ENCODE assay signal across 32 cellular contexts in genomic region chr17:75617218-75617617, GRCh38. TPM values are rescaled to one million over a fixed set of nuclear protein-coding genes. Genes with fewer than 3 reads are reported as not detected.
"Had no signal": no experiment of that assay in that cellular context is flagged by ENCODE, and none has a peak within 500 bp of the region (broad histone marks: within the 10 kb centered on the region; RNA-seq: fewer than 3 reads in every experiment).

No MANE protein-coding gene starts in this region.

- H3K4me3 Mint-ChIP-seq: activated naive CD4-positive, alpha-beta T cell treated with anti-CD3 and anti-CD28 coated beads, Interleukin-2, amount 50 U/mL, for 24 hours; activated naive CD8-positive, alpha-beta T cell treated with anti-CD3 and anti-CD28 coated beads, Interleukin-2, amount 50 U/mL, for 24 hours; activated T-cell treated with anti-CD3 and anti-CD28 coated beads, Interleukin-2, amount 50 U/mL, for 24 hours; dendritic cell treated with granulocyte-macrophage colony-stimulating factor and Interleukin-4, amounts not matched to agents 40 ng/mL and 50 ng/mL, for 4 days; nephron; stimulated activated naive B cell treated with anti-CD40 and anti-IgM and Interleukin-4, amounts not matched to agents 10 μg/mL and 1 μg/mL and 100 μg/mL, for 72 hours; T-helper 1 cell treated with Interleukin-12 subunit alpha and Interleukin-12 subunit beta and Interleukin-4 antibody, amounts not matched to agents 30 μg/mL and 1 μg/mL, for 36 hours had no signal

- H3K27me3 ChIP-seq: breast epithelium, esophagus muscularis mucosa, heart left ventricle, left lung, ovary, stomach, thyroid gland had no signal

- H3K27ac ChIP-seq: breast epithelium, esophagus muscularis mucosa, foreskin keratinocyte, heart left ventricle, left lung, lower lobe of right lung, ovary, prostate gland, stomach, thyroid gland, WERI-Rb-1 had no signal

- H3K4me1 ChIP-seq: breast epithelium, esophagus muscularis mucosa, foreskin keratinocyte, heart left ventricle, left lung, lower lobe of right lung, prostate gland, stomach, thyroid gland had no signal

- H3K4me3 ChIP-seq: breast epithelium, esophagus muscularis mucosa, heart left ventricle, left lung, lower lobe of right lung, ovary, prostate gland, stomach, thyroid gland had no signal

- H3K36me3 ChIP-seq: ovary, prostate gland, WERI-Rb-1 had no signal

- DNase-seq: activated CD4-positive, alpha-beta T cell treated with anti-CD3 and anti-CD28 coated beads for 48 hours; activated CD4-positive, alpha-beta T cell treated with anti-CD3 and anti-CD28 coated beads, Interleukin-2, amount 50 U/mL, for 48 hours; activated CD8-positive, alpha-beta memory T cell treated with anti-CD3 and anti-CD28 coated beads, Interleukin-2, amount 50 U/mL, for 4 hours; activated gamma-delta T cell treated with Interleukin-2 at 50 U/mL for 16 hours; activated naive CD8-positive, alpha-beta T cell treated with anti-CD3 and anti-CD28 coated beads, Interleukin-2, amount 50 U/mL, for 24 hours; activated T-cell treated with anti-CD3 and anti-CD28 coated beads, Interleukin-2, amount 50 U/mL, for 24 hours; amygdala; central memory CD4-positive, alpha-beta T cell; effector CD4-positive, alpha-beta T cell; foreskin keratinocyte; kidney glomerular epithelial cell; left lung; lower lobe of right lung; mesenchymal stem cell; ovary; retina; stimulated activated CD4-positive, alpha-beta T cell treated with anti-CD3 and anti-CD28 coated beads, Interleukin-15, amount 100 ng/mL, for 24 hours; stimulated activated CD4-positive, alpha-beta T cell treated with anti-CD3 and anti-CD28 coated beads, Interleukin-2, amount 100 ng/mL, for 24 hours; stimulated activated naive B cell treated with anti-CD40 and anti-IgM and Interleukin-4, amounts not matched to agents 10 μg/mL and 1 μg/mL and 100 μg/mL, for 72 hours; stomach; T1000; thyroid gland; WERI-Rb-1 had no signal

- H3K4me1 Mint-ChIP-seq: activated naive CD4-positive, alpha-beta T cell treated with anti-CD3 and anti-CD28 coated beads, Interleukin-2, amount 50 U/mL, for 24 hours; activated naive CD8-positive, alpha-beta T cell treated with anti-CD3 and anti-CD28 coated beads, Interleukin-2, amount 50 U/mL, for 24 hours; stimulated activated naive B cell treated with anti-CD40 and anti-IgM and Interleukin-4, amounts not matched to agents 10 μg/mL and 1 μg/mL and 100 μg/mL, for 72 hours had no signal

- H3K36me3 Mint-ChIP-seq: activated naive CD4-positive, alpha-beta T cell treated with anti-CD3 and anti-CD28 coated beads, Interleukin-2, amount 50 U/mL, for 24 hours had no signal

- ATAC-seq: activated CD4-positive, CD25-positive, alpha-beta regulatory T cell treated with anti-CD3 and anti-CD28 coated beads, Interleukin-2, amount 50 U/mL, for 24 hours; activated naive CD8-positive, alpha-beta T cell treated with anti-CD3 and anti-CD28 coated beads, Interleukin-2, amount 50 U/mL, for 24 hours; foreskin keratinocyte; heart left ventricle; left lung; lower lobe of right lung; stimulated activated naive B cell treated with anti-CD40 and anti-IgM and Interleukin-4, amounts not matched to agents 10 μg/mL and 1 μg/mL and 100 μg/mL, for 72 hours had no signal

- H3K27ac Mint-ChIP-seq: activated naive CD4-positive, alpha-beta T cell treated with anti-CD3 and anti-CD28 coated beads, Interleukin-2, amount 50 U/mL, for 24 hours; activated naive CD8-positive, alpha-beta T cell treated with anti-CD3 and anti-CD28 coated beads, Interleukin-2, amount 50 U/mL, for 24 hours; activated T-cell treated with anti-CD3 and anti-CD28 coated beads, Interleukin-2, amount 50 U/mL, for 24 hours; dendritic cell treated with granulocyte-macrophage colony-stimulating factor and Interleukin-4, amounts not matched to agents 40 ng/mL and 50 ng/mL, for 4 days; nephron; stimulated activated naive B cell treated with anti-CD40 and anti-IgM and Interleukin-4, amounts not matched to agents 10 μg/mL and 1 μg/mL and 100 μg/mL, for 72 hours; T-helper 1 cell treated with Interleukin-12 subunit alpha and Interleukin-12 subunit beta and Interleukin-4 antibody, amounts not matched to agents 30 μg/mL and 1 μg/mL, for 36 hours had no signal

- H3K9me3 Mint-ChIP-seq: activated naive CD4-positive, alpha-beta T cell treated with anti-CD3 and anti-CD28 coated beads, Interleukin-2, amount 50 U/mL, for 24 hours; activated naive CD8-positive, alpha-beta T cell treated with anti-CD3 and anti-CD28 coated beads, Interleukin-2, amount 50 U/mL, for 24 hours; activated T-cell treated with anti-CD3 and anti-CD28 coated beads, Interleukin-2, amount 50 U/mL, for 24 hours; dendritic cell treated with granulocyte-macrophage colony-stimulating factor and Interleukin-4, amounts not matched to agents 40 ng/mL and 50 ng/mL, for 4 days; nephron; stimulated activated naive B cell treated with anti-CD40 and anti-IgM and Interleukin-4, amounts not matched to agents 10 μg/mL and 1 μg/mL and 100 μg/mL, for 72 hours; T-helper 1 cell treated with Interleukin-12 subunit alpha and Interleukin-12 subunit beta and Interleukin-4 antibody, amounts not matched to agents 30 μg/mL and 1 μg/mL, for 36 hours had no signal

- H3K9me3 ChIP-seq: breast epithelium, esophagus muscularis mucosa, heart left ventricle, left lung, lower lobe of right lung, ovary, prostate gland, stomach, thyroid gland had no signal

- H3K27me3 Mint-ChIP-seq: activated naive CD4-positive, alpha-beta T cell treated with anti-CD3 and anti-CD28 coated beads, Interleukin-2, amount 50 U/mL, for 24 hours; activated naive CD8-positive, alpha-beta T cell treated with anti-CD3 and anti-CD28 coated beads, Interleukin-2, amount 50 U/mL, for 24 hours; activated T-cell treated with anti-CD3 and anti-CD28 coated beads, Interleukin-2, amount 50 U/mL, for 24 hours; dendritic cell treated with granulocyte-macrophage colony-stimulating factor and Interleukin-4, amounts not matched to agents 40 ng/mL and 50 ng/mL, for 4 days; stimulated activated naive B cell treated with anti-CD40 and anti-IgM and Interleukin-4, amounts not matched to agents 10 μg/mL and 1 μg/mL and 100 μg/mL, for 72 hours had no signal

RNA-seq across cellular contexts. Expression of gene SMIM5, which starts 16.0 kb away (rescaled TPM):
- total RNA-seq: foreskin keratinocyte had no signal
